In the genomic region with DNA sequence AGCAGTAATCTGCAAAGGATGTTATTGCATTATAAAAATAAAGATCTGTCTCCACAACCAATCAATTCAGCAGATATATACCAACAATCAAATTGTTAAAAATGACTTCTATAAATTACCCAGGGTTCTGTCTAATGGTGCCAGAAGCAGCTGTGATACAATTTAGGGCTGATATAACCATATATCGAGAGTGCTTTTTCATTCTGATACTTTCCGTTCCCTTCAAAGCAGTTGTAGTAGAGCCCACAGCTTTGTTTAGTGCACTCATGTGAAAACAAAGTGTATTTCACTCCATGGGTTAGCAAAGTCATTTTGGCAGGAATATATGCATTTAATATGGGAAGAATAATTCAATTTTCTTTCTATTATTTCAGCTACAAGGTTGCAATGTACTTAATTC, we compare ENCODE assay signal across 24 cellular contexts.
DNase-seq lines count a peak whose midpoint lies in the region; ATAC-seq and TF ChIP-seq lines count a peak whose summit lies in the region.
"Had no signal": no experiment of that assay in that cellular context is flagged by ENCODE, and none has a peak within 500 bp of the region (broad histone marks: within the 10 kb centered on the region; RNA-seq: fewer than 3 reads in every experiment).

No MANE protein-coding gene starts in this region.

- no TSS peak for BruUV-seq in PC-9 (replicated peaks; lab: Mats Ljungman, UMichigan)

- intact Hi-C loops in PC-9 (cut with micrococcal nuclease; ENCODE audit: unreplicated experiment), result no loop called here
- intact Hi-C loops in activated CD4-positive, alpha-beta memory T cell treated with anti-CD3 and anti-CD28 coated beads for 36 hours (cut with micrococcal nuclease), result no loop called here

- no peak overlapping the region for H3K4me3 ChIP-seq in PC-9
- H3K4me3 ChIP-seq: A549, GM23338, Peyer's patch, SK-N-MC had no signal

- CTCF ChIA-PET in PC-9 (lab: Charles Lee), result no interaction called here
- CTCF ChIA-PET in activated CD4-positive, alpha-beta memory T cell treated with anti-CD3 and anti-CD28 coated beads for 36 hours (lab: Charles Lee), result no interaction called here

- no peaks in the 10 kb centered on the region for H3K4me1 ChIP-seq in PC-9 (replicated peaks; ENCODE audit: insufficient read depth)
- H3K4me1 ChIP-seq: A549, Caco-2, Peyer's patch had no signal

- peaks cover 34% of the 10 kb centered on the region for H3K27me3 Mint-ChIP-seq in stimulated activated memory B cell treated with anti-CD40 and anti-IgM and Interleukin-4, amounts not matched to agents 10 μg/mL and 1 μg/mL and 100 μg/mL, for 72 hours
- peaks cover 10% of the 10 kb centered on the region for H3K27me3 Mint-ChIP-seq in activated CD4-positive, alpha-beta memory T cell treated with anti-CD3 and anti-CD28 coated beads for 36 hours

- no peak for DNase-seq in C1 segment of cervical spinal cord (lab: John Stamatoyannopoulos, UW)
- DNase-seq in PC-9, result no peak
- no peak for DNase-seq in activated CD4-positive, alpha-beta memory T cell treated with anti-CD3 and anti-CD28 coated beads for 36 hours
- DNase-seq: Caco-2; CD8-positive, alpha-beta T cell; H9; KBM-7; MV-4-11; NCI-H1105 treated with DMSO at 0.1 percent for 48 hours; NCI-H146; NCI-H2029 treated with DMSO at 0.1 percent for 48 hours; NCI-H446 treated with DMSO at 0.1 percent for 48 hours; Peyer's patch; SIG-M5; T-helper 9 cell had no signal

- H3K27me3 ChIP-seq in PC-9 (ENCODE audit: insufficient read depth, low read depth), result peaks cover 72% of the 10 kb centered on the region
- H3K27me3 ChIP-seq: Peyer's patch had no signal

- no peak overlapping the region for H3K27ac Mint-ChIP-seq in stimulated activated memory B cell treated with anti-CD40 and anti-IgM and Interleukin-4, amounts not matched to agents 10 μg/mL and 1 μg/mL and 100 μg/mL, for 72 hours
- no peak overlapping the region for H3K27ac Mint-ChIP-seq in activated CD4-positive, alpha-beta memory T cell treated with anti-CD3 and anti-CD28 coated beads for 36 hours
- H3K27ac Mint-ChIP-seq: CD8-positive, alpha-beta T cell; GM23338; H9; T-helper 1 cell treated with Interleukin-12 subunit alpha and Interleukin-12 subunit beta and Interleukin-4 antibody, amounts not matched to agents 30 μg/mL and 1 μg/mL, for 36 hours had no signal

- TF ChIP-seq CTCF in PC-9 (conservative IDR thresholded peaks at IDR 0.05), result no peak

- no peaks in the 10 kb centered on the region for H3K36me3 ChIP-seq in PC-9 (ENCODE audit: low read depth)
- H3K36me3 ChIP-seq: Peyer's patch had no signal

- ATAC-seq in GM18499 (IDR thresholded peaks at IDR 0.05; ENCODE audit: insufficient read depth, unreplicated experiment) (peak; percentile 63), GM21529 (IDR thresholded peaks at IDR 0.05; ENCODE audit: unreplicated experiment) (peak; percentile 49), HG02885 (IDR thresholded peaks at IDR 0.05; ENCODE audit: poor library complexity, unreplicated experiment) (peak; percentile 91)
- ATAC-seq in stimulated activated memory B cell treated with anti-CD40 and anti-IgM and Interleukin-4, amounts not matched to agents 10 μg/mL and 1 μg/mL and 100 μg/mL, for 72 hours, result peak; percentile 61
- ATAC-seq: A549; CD8-positive, alpha-beta T cell; GM23338 had no signal

- peaks cover 3% of the 10 kb centered on the region for H3K9me3 Mint-ChIP-seq in stimulated activated memory B cell treated with anti-CD40 and anti-IgM and Interleukin-4, amounts not matched to agents 10 μg/mL and 1 μg/mL and 100 μg/mL, for 72 hours
- H3K9me3 Mint-ChIP-seq in activated CD4-positive, alpha-beta memory T cell treated with anti-CD3 and anti-CD28 coated beads for 36 hours, result no peaks in the 10 kb centered on the region
- H3K9me3 Mint-ChIP-seq: CD8-positive, alpha-beta T cell; GM23338; H9; T-helper 1 cell treated with Interleukin-12 subunit alpha and Interleukin-12 subunit beta and Interleukin-4 antibody, amounts not matched to agents 30 μg/mL and 1 μg/mL, for 36 hours had no signal

- H3K27ac ChIP-seq in PC-9, result no peak overlapping the region
- H3K27ac ChIP-seq: A549, C4-2B, Peyer's patch, SK-N-MC had no signal

- H3K9me3 ChIP-seq in PC-9 (ENCODE audit: insufficient read depth, low read depth), result peaks cover 3% of the 10 kb centered on the region; the same call in 1 of the 2 replicates
- H3K9me3 ChIP-seq: A549, Caco-2, Peyer's patch had no signal

- no peak overlapping the region for H2AFZ ChIP-seq in PC-9

- H3K9me2 ChIP-seq in PC-9 (ENCODE audit: insufficient read depth), result no peaks in the 10 kb centered on the region

- POLR2A ChIA-PET in PC-9 (lab: Charles Lee; ENCODE audit: unreplicated experiment), result no interaction called here
- POLR2A ChIA-PET in activated CD4-positive, alpha-beta memory T cell treated with anti-CD3 and anti-CD28 coated beads for 36 hours (lab: Charles Lee), result no interaction called here

- H4K20me1 ChIP-seq in PC-9 (ENCODE audit: insufficient read depth), result no peaks in the 10 kb centered on the region

- H3K4me3 Mint-ChIP-seq in stimulated activated memory B cell treated with anti-CD40 and anti-IgM and Interleukin-4, amounts not matched to agents 10 μg/mL and 1 μg/mL and 100 μg/mL, for 72 hours, result no peak overlapping the region
- no peak overlapping the region for H3K4me3 Mint-ChIP-seq in activated CD4-positive, alpha-beta memory T cell treated with anti-CD3 and anti-CD28 coated beads for 36 hours
- H3K4me3 Mint-ChIP-seq: CD8-positive, alpha-beta T cell; GM23338; H9; T-helper 1 cell treated with Interleukin-12 subunit alpha and Interleukin-12 subunit beta and Interleukin-4 antibody, amounts not matched to agents 30 μg/mL and 1 μg/mL, for 36 hours had no signal

- no peaks in the 10 kb centered on the region for H3K79me2 ChIP-seq in PC-9 (ENCODE audit: low read depth)

- H3K4me2 ChIP-seq in PC-9, result no peak overlapping the region
- H3K4me2 ChIP-seq: A549, GM23338 had no signal

- H3F3A ChIP-seq in PC-9 (ENCODE audit: insufficient read depth, low read depth), result no peaks in the 10 kb centered on the region

- H3K4me1 Mint-ChIP-seq in stimulated activated memory B cell treated with anti-CD40 and anti-IgM and Interleukin-4, amounts not matched to agents 10 μg/mL and 1 μg/mL and 100 μg/mL, for 72 hours, result no peaks in the 10 kb centered on the region
- H3K4me1 Mint-ChIP-seq in activated CD4-positive, alpha-beta memory T cell treated with anti-CD3 and anti-CD28 coated beads for 36 hours (ENCODE audit: low read depth), result no peaks in the 10 kb centered on the region

- no peaks in the 10 kb centered on the region for H3K36me3 Mint-ChIP-seq in stimulated activated memory B cell treated with anti-CD40 and anti-IgM and Interleukin-4, amounts not matched to agents 10 μg/mL and 1 μg/mL and 100 μg/mL, for 72 hours
- H3K36me3 Mint-ChIP-seq in activated CD4-positive, alpha-beta memory T cell treated with anti-CD3 and anti-CD28 coated beads for 36 hours, result no peaks in the 10 kb centered on the region
- H3K36me3 Mint-ChIP-seq: CD8-positive, alpha-beta T cell had no signal
